ENCODE assay signal across 15 cellular contexts in genomic region chr6:21826031-21826430, GRCh38.
DNase-seq lines count a peak whose midpoint lies in the region; TF ChIP-seq lines count a peak whose summit lies in the region.
"Had no signal": no experiment of that assay in that cellular context is flagged by ENCODE, and none has a peak within 500 bp of the region (broad histone marks: within the 10 kb centered on the region; RNA-seq: fewer than 3 reads in every experiment).

No MANE protein-coding gene starts in this region.

- peaks cover 61% of the 10 kb centered on the region for H3K4me1 Mint-ChIP-seq in brain

- DNase-seq in AG08395 (ENCODE audit: low spot score): peak; percentile 13
- DNase-seq in kidney glomerular epithelial cell (lab: John Stamatoyannopoulos, UW): peak; percentile 77
- no peak for DNase-seq in medulla oblongata (ENCODE audit: extremely low spot score)
- DNase-seq in central memory CD4-positive, alpha-beta T cell: no peak
- no peak for DNase-seq in stimulated activated CD4-positive, alpha-beta T cell treated with anti-CD3 and anti-CD28 coated beads, Interleukin-4, amount 100 ng/mL, for 24 hours
- no peak for DNase-seq in SIG-M5 (lab: John Stamatoyannopoulos, UW)
- DNase-seq: activated T-cell treated with anti-CD3 and anti-CD28 coated beads for 4 hours, DMS153, mucosa of descending colon, NCI-H1436 treated with DMSO at 0.1 percent for 48 hours, NCI-H510A had no signal

- no peak for TF ChIP-seq CTCF in brain (conservative IDR thresholded peaks at IDR 0.05)

- H3K4me3 ChIP-seq in HUES48 (ENCODE audit: low read depth, low read length): no peak overlapping the region
- H3K4me3 ChIP-seq: mucosa of descending colon had no signal

- no peaks in the 10 kb centered on the region for H3K9me3 Mint-ChIP-seq in brain
- H3K9me3 Mint-ChIP-seq: T-helper 1 cell treated with Interleukin-12 subunit alpha and Interleukin-12 subunit beta and Interleukin-4 antibody, amounts not matched to agents 30 μg/mL and 1 μg/mL, for 36 hours had no signal

- peaks cover 8% of the 10 kb centered on the region for H3K36me3 Mint-ChIP-seq in brain

- no peaks in the 10 kb centered on the region for H3K9me3 ChIP-seq in HUES48 (ENCODE audit: control insufficient read depth, insufficient read depth, low read length)
- H3K9me3 ChIP-seq: mucosa of descending colon had no signal

- no peak overlapping the region for H3K4me3 Mint-ChIP-seq in brain
- H3K4me3 Mint-ChIP-seq: T-helper 1 cell treated with Interleukin-12 subunit alpha and Interleukin-12 subunit beta and Interleukin-4 antibody, amounts not matched to agents 30 μg/mL and 1 μg/mL, for 36 hours had no signal

- no peaks in the 10 kb centered on the region for H3K36me3 ChIP-seq in HUES48 (ENCODE audit: control insufficient read depth, insufficient read depth, low read length)

- H3K27ac Mint-ChIP-seq in brain: peak overlapping the region in 3 of 5 experiments; percentile 34 to 77 (median 57)
- H3K27ac Mint-ChIP-seq: T-helper 1 cell treated with Interleukin-12 subunit alpha and Interleukin-12 subunit beta and Interleukin-4 antibody, amounts not matched to agents 30 μg/mL and 1 μg/mL, for 36 hours had no signal

- no peaks in the 10 kb centered on the region for H3K27me3 Mint-ChIP-seq in brain

- H3K9ac ChIP-seq in HUES48 (ENCODE audit: low read depth, low read length): no peak overlapping the region
- H3K9ac ChIP-seq: parathyroid adenoma had no signal

- H3K4me1 ChIP-seq in HUES48 (ENCODE audit: control insufficient read depth, insufficient read depth, low read length): peaks cover 52% of the 10 kb centered on the region
- H3K4me1 ChIP-seq: parathyroid adenoma had no signal

- H3K27ac ChIP-seq in HUES48 (ENCODE audit: low read depth, low read length): peak overlapping the region; percentile 76
- H3K27ac ChIP-seq: parathyroid adenoma had no signal

- H3K27me3 ChIP-seq in HUES48 (ENCODE audit: control insufficient read depth, insufficient read depth, low read length): no peaks in the 10 kb centered on the region

Comparison
In these comparisons a context has a peak if more than half of its experiments do, and no peak if none do; other contexts are left out.
1. DNase-seq: peak in AG08395 (single experiment) and kidney glomerular epithelial cell (single experiment); none in medulla oblongata (single experiment), central memory CD4-positive, alpha-beta T cell (single experiment), stimulated activated CD4-positive, alpha-beta T cell treated with anti-CD3 and anti-CD28 coated beads, Interleukin-4, amount 100 ng/mL, for 24 hours (single experiment) and SIG-M5 (single experiment).